In the genomic region with DNA sequence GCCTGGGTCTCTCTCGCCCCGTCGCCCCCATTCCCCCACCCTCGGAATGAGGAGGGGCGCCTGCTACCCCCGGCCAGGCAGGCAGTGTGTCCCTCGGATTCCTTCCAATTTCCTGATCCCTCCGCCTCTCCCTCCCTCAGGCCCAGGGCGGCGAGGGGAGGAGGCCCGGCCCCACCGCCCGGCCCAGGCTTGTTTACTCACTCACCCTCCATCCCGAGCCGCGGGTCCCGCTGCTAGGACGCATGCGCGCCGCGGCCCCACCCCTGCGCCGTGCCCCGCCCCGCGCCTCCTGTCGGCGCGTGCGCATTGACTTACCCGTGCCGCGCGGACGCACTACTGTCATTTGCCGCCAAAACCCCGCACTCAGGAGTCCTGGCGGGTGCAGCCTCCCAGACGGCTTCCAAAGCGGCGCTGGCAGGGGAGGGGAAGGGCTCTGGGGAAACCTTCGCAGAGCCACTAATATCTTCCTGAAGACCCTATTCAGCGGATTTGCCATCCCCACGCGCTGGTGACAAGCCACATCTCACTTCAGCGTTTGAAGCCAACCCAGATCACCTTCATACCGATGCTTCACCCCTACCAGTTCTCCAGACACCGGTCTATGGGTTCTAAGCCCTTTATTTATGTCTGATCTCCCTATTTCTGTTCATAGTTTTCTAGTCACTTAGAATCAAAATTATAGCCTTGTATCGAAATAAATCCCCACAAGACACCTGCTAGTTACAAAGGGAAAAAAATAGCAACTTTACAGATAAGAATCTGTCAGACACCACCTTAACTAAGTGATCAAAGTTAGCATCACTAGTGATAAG, we compare ENCODE assay signal across 1 cellular context.
TF ChIP-seq lines count a peak whose summit lies in the region.

Gene EZH1 (minus strand): TSS at position 235 of the 812 bp plus-strand sequence. CDS start 16,099 bp downstream, outside the sequence.

TF ChIP-seq in HepG2, 621 proteins besides CTCF, POLR2A, EP300 and RAD21 (continued from another document and continues in another):
- TF ChIP-seq FOXA3 (CRISPR knock-in tag; IDR thresholded peaks at IDR 0.05), result peak; percentile 99
- 0 out of 2 replicates have a peak, but pooled peaks have one; percentile 3 for TF ChIP-seq FOXO4 (CRISPR knock-in tag; conservative IDR thresholded peaks at IDR 0.05)
- TF ChIP-seq PCBP2 (optimal IDR thresholded peaks at IDR 0.05; ENCODE audit: low read depth, low read length, poor library complexity, severe bottlenecking), result no peak
- TF ChIP-seq HIVEP1 (CRISPR knock-in tag; IDR thresholded peaks at IDR 0.05), result peak; percentile 13; the same call in 1 of the 2 replicates
- TF ChIP-seq PHB2 (IDR thresholded peaks at IDR 0.05; ENCODE audit: partially characterized antibody), result no peak
- TF ChIP-seq ARID3A (IDR thresholded peaks at IDR 0.05; ENCODE audit: low read depth, low read length), result no peak
- TF ChIP-seq ZNF800 (CRISPR knock-in tag; IDR thresholded peaks at IDR 0.05), result no peak; the same call in 1 of the 2 replicates
- TF ChIP-seq NFATC3 (CRISPR knock-in tag; IDR thresholded peaks at IDR 0.05), result peak; percentile 88; the same call in 1 of the 2 replicates
- TF ChIP-seq RBAK (CRISPR knock-in tag; IDR thresholded peaks at IDR 0.05), result peak; percentile 48; the same call in 1 of the 2 replicates
- TF ChIP-seq PREB (CRISPR knock-in tag; IDR thresholded peaks at IDR 0.05), result no peak
- TF ChIP-seq POLR2AphosphoS5 (IDR thresholded peaks at IDR 0.05; ENCODE audit: low read depth, low read length), result peak; percentile 88
- TF ChIP-seq FOXM1 (CRISPR knock-in tag; IDR thresholded peaks at IDR 0.05), result no peak; the same call in 1 of the 2 replicates
- no peak; the same call in 1 of the 2 replicates for TF ChIP-seq MTF1 (CRISPR knock-in tag; IDR thresholded peaks at IDR 0.05)
- 0 out of 2 replicates have a peak, but pooled peaks have one; percentile 47 for TF ChIP-seq FIP1L1 (IDR thresholded peaks at IDR 0.05; ENCODE audit: borderline replicate concordance, insufficient read depth, low read depth, low read length)
- TF ChIP-seq SYNCRIP (IDR thresholded peaks at IDR 0.05; ENCODE audit: insufficient read depth, low read depth, low read length), result no peak
- TF ChIP-seq HES4 (CRISPR knock-in tag; IDR thresholded peaks at IDR 0.05; ENCODE audit: borderline replicate concordance), result peak; percentile 72; the same call in 1 of the 2 replicates
- TF ChIP-seq, protein P1, sequence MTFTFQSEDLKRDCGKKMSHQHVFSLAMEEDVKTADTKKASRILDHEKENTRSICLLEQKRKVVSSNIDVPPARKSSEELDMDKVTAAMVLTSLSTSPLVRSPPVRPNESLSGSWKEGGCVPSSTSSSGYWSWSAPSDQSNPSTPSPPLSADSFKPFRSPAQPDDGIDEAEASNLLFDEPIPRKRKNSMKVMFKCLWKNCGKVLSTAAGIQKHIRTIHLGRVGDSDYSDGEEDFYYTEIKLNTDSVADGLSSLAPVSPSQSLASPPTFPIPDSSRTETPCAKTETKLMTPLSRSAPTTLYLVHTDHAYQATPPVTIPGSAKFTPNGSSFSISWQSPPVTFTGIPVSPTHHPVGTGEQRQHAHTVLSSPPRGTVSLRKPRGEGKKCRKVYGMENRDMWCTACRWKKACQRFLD (CRISPR knock-in tag; IDR thresholded peaks at IDR 0.05; ENCODE audit: borderline replicate concordance), result peak; percentile 90
- no peak for TF ChIP-seq ZNF7 (CRISPR knock-in tag; IDR thresholded peaks at IDR 0.05)
- no peak; the same call in 1 of the 2 replicates for TF ChIP-seq ZNF709 (CRISPR knock-in tag; IDR thresholded peaks at IDR 0.05)
- TF ChIP-seq BCL3 (CRISPR knock-in tag; IDR thresholded peaks at IDR 0.05), result peak; percentile 97
- peak; percentile 88 for TF ChIP-seq FOXO1 (CRISPR knock-in tag; IDR thresholded peaks at IDR 0.05)
- no peak for TF ChIP-seq TCF7L2 (IDR thresholded peaks at IDR 0.05; ENCODE audit: low read depth, low read length)
- TF ChIP-seq ZNF773 (CRISPR knock-in tag; IDR thresholded peaks at IDR 0.05; ENCODE audit: borderline replicate concordance), result no peak
- no peak for TF ChIP-seq DNMT3B (CRISPR knock-in tag; conservative IDR thresholded peaks at IDR 0.05)
- TF ChIP-seq ZBTB2 (CRISPR knock-in tag; IDR thresholded peaks at IDR 0.05; ENCODE audit: low read depth), result no peak; the same call in none of the 2 replicates
- TF ChIP-seq, protein P2, sequence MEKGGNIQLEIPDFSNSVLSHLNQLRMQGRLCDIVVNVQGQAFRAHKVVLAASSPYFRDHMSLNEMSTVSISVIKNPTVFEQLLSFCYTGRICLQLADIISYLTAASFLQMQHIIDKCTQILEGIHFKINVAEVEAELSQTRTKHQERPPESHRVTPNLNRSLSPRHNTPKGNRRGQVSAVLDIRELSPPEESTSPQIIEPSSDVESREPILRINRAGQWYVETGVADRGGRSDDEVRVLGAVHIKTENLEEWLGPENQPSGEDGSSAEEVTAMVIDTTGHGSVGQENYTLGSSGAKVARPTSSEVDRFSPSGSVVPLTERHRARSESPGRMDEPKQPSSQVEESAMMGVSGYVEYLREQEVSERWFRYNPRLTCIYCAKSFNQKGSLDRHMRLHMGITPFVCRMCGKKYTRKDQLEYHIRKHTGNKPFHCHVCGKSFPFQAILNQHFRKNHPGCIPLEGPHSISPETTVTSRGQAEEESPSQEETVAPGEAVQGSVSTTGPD (CRISPR knock-in tag; IDR thresholded peaks at IDR 0.05), result no peak
- TF ChIP-seq RARA (CRISPR knock-in tag; IDR thresholded peaks at IDR 0.05), result 0 out of 2 replicates have a peak, but pooled peaks have one; percentile 35
- TF ChIP-seq KMT2A (CRISPR knock-in tag; IDR thresholded peaks at IDR 0.05), result no peak; the same call in none of the 2 replicates
- TF ChIP-seq SMARCC2 (IDR thresholded peaks at IDR 0.05), result no peak
- no peak; the same call in 1 of the 2 replicates for TF ChIP-seq RFX3 (CRISPR knock-in tag; IDR thresholded peaks at IDR 0.05)
- TF ChIP-seq NCOA1 (CRISPR knock-in tag; IDR thresholded peaks at IDR 0.05), result no peak
- peak; percentile 81 for TF ChIP-seq ETV6 (CRISPR knock-in tag; conservative IDR thresholded peaks at IDR 0.05)
- peak; percentile 98 for TF ChIP-seq HINFP (CRISPR knock-in tag; IDR thresholded peaks at IDR 0.05; ENCODE audit: low read depth)
- no peak for TF ChIP-seq ZNF282 (IDR thresholded peaks at IDR 0.05; ENCODE audit: partially characterized antibody)
- no peak for TF ChIP-seq ZNF414 (CRISPR knock-in tag; IDR thresholded peaks at IDR 0.05)
- no peak for TF ChIP-seq NONO (IDR thresholded peaks at IDR 0.05)
- TF ChIP-seq NONO (CRISPR knock-in tag; conservative IDR thresholded peaks at IDR 0.05), result peak; percentile 85
- no peak for TF ChIP-seq HNF4G (IDR thresholded peaks at IDR 0.05; ENCODE audit: borderline replicate concordance, low read depth, low read length)
- TF ChIP-seq HNF4G (CRISPR knock-in tag; IDR thresholded peaks at IDR 0.05; ENCODE audit: borderline replicate concordance, low read depth), result peak; percentile 60; the same call in 1 of the 2 replicates
- TF ChIP-seq, protein P3, sequence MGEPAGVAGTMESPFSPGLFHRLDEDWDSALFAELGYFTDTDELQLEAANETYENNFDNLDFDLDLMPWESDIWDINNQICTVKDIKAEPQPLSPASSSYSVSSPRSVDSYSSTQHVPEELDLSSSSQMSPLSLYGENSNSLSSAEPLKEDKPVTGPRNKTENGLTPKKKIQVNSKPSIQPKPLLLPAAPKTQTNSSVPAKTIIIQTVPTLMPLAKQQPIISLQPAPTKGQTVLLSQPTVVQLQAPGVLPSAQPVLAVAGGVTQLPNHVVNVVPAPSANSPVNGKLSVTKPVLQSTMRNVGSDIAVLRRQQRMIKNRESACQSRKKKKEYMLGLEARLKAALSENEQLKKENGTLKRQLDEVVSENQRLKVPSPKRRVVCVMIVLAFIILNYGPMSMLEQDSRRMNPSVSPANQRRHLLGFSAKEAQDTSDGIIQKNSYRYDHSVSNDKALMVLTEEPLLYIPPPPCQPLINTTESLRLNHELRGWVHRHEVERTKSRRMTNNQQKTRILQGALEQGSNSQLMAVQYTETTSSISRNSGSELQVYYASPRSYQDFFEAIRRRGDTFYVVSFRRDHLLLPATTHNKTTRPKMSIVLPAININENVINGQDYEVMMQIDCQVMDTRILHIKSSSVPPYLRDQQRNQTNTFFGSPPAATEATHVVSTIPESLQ (CRISPR knock-in tag; conservative IDR thresholded peaks at IDR 0.05), result 0 out of 2 replicates have a peak, but pooled peaks have one; percentile 18
